Comparison of ENCODE assay signal across 8 cellular contexts in genomic region chr12:69470189-69471094, GRCh38. TPM values are rescaled to one million over a fixed set of nuclear protein-coding genes. Genes with fewer than 3 reads are reported as not detected.
DNase-seq lines count a peak whose midpoint lies in the region; ATAC-seq and TF ChIP-seq lines count a peak whose summit lies in the region.

Gene FRS2 (plus strand): TSS chr12:69470388. CDS start chr12:69569031, 98,643 bp downstream.

- TF ChIP-seq POLR2A in testis (IDR thresholded peaks at IDR 0.05): peak; percentile 39

- peak; percentile 97 for ATAC-seq in omental fat pad (ENCODE audit: low FRiP score)

- peak within 1 kb of the TSS; percentile 82 for H3K27ac ChIP-seq in SK-N-MC
- H3K27ac ChIP-seq in testis: peak within 1 kb of the TSS; percentile 93

- TF ChIP-seq CTCF in GM06990 (IDR thresholded peaks at IDR 0.05; ENCODE audit: insufficient read depth, low read length, poor library complexity, severe bottlenecking) (peak; percentile 40), HFF-Myc (IDR thresholded peaks at IDR 0.05; ENCODE audit: low read depth, low read length, missing control alignments) (peak; percentile 47), omental fat pad (IDR thresholded peaks at IDR 0.05) (no peak), testis (IDR thresholded peaks at IDR 0.05) (peak in 2 of 3 experiments; percentile 12 to 14)

- H3K27me3 ChIP-seq in GM06990 (replicated peaks; ENCODE audit: control insufficient read depth, insufficient read depth, low read length) (no peaks in the 10 kb centered on the region), testis (no peaks in the 10 kb centered on the region)

- intact Hi-C loops in testis (cut with DNase I; ENCODE audit: low total_unique reads): no loop called here

- H3K9me3 ChIP-seq in SK-N-MC (ENCODE audit: low read depth, low read length) (no peaks in the 10 kb centered on the region), testis (no peaks in the 10 kb centered on the region)

- H3K4me1 ChIP-seq in testis: peaks cover 35% of the 10 kb centered on the region

- no peaks in the 10 kb centered on the region for H3K36me3 ChIP-seq in GM06990 (ENCODE audit: control insufficient read depth, insufficient read depth, low read length)
- no peaks in the 10 kb centered on the region for H3K36me3 ChIP-seq in SK-N-MC (ENCODE audit: insufficient read depth, low read length)
- no peaks in the 10 kb centered on the region for H3K36me3 ChIP-seq in testis (ENCODE audit: low read depth, missing control alignments)

- WGBS in testis, 2 donors: 1 to 2% methylated on average over 33 to 52 of the region's 69 CpGs

- peak within 1 kb of the TSS; percentile 70 for H3K4me3 ChIP-seq in GM06990 (replicated peaks; ENCODE audit: low read depth, low read length)
- H3K4me3 ChIP-seq in HFF-Myc (replicated peaks; ENCODE audit: low read depth, low read length): peak within 1 kb of the TSS; percentile 92
- peak within 1 kb of the TSS; percentile 91 for H3K4me3 ChIP-seq in SK-N-MC
- H3K4me3 ChIP-seq in testis: peak within 1 kb of the TSS; percentile 90 to 92

- DNase-seq in GM06990 (ENCODE audit: extremely low read depth, insufficient read length) (peak; percentile 86), HFF-Myc (ENCODE audit: extremely low read depth, low read depth) (peak; percentile 52), MV-4-11 (lab: John Stamatoyannopoulos, UW) (peak; percentile 88), SK-N-MC (ENCODE audit: low read depth, low spot score) (no peak), glomerular endothelial cell (ENCODE audit: extremely low read depth, low read depth, low spot score) (peak; percentile 34), omental fat pad (ENCODE audit: low spot score) (peak; percentile 60), testis (peak; percentile 95)
- peak; percentile 89 for DNase-seq in activated naive CD4-positive, alpha-beta T cell treated with anti-CD3 and anti-CD28 coated beads, Interleukin-2, amount 50 U/mL, for 16 hours

- H3K9ac ChIP-seq in SK-N-MC (ENCODE audit: insufficient read length): peak within 1 kb of the TSS; percentile 97

RNA-seq across cellular contexts. Expression of gene FRS2, which starts in this region (rescaled TPM):
- 22.2 and 31.2 TPM in 2 replicates for total RNA-seq in glomerular endothelial cell
- 10 to 100 TPM; 41.0 to 48.4 (median 47.1) TPM for total RNA-seq in omental fat pad
- total RNA-seq in testis: 10 to 100 TPM; 38.3 to 47.8 TPM
- polyA plus RNA-seq in testis (ENCODE audit: insufficient read depth, low read depth, low replicate concordance): 21.6 TPM

Comparison
In these comparisons a context has a peak if more than half of its experiments do, and no peak if none do; other contexts are left out.
1. CTCF ChIP-seq: peak in GM06990 (single experiment), HFF-Myc (single experiment) and testis (2 of 3); none in omental fat pad (0 of 3).
2. Peak in every context shown above with its lines, with median percentiles within 50 percentile points of each other: H3K4me3 ChIP-seq.